ENCODE assay signal across 8 cellular contexts in genomic region chr9:98807070-98807810, GRCh38. TPM values are rescaled to one million over a fixed set of nuclear protein-coding genes. Genes with fewer than 3 reads are reported as not detected.
DNase-seq lines count a peak whose midpoint lies in the region; ATAC-seq and TF ChIP-seq lines count a peak whose summit lies in the region.

TSS of gene GALNT12 (plus strand) at chr9:98807670. CDS start at chr9:98807699, 29 bp downstream.

- peak within 1 kb of the TSS; percentile 68 for H3K4me3 Mint-ChIP-seq in chondrocyte (ENCODE audit: unreplicated experiment)

- H3K27ac ChIP-seq in HUES64 (ENCODE audit: low read depth, low read length) (no peak within 1 kb of the TSS), WERI-Rb-1 (no peak within 1 kb of the TSS; the same call in 1 of the 2 replicates), lower lobe of right lung (peak within 1 kb of the TSS; percentile 62)

- H3K4me1 ChIP-seq in HUES64 (ENCODE audit: insufficient read depth, low read length) (peaks cover 29% of the 10 kb centered on the region), lower lobe of right lung (peaks cover 20% of the 10 kb centered on the region)

- TF ChIP-seq CTCF in WERI-Rb-1 (IDR thresholded peaks at IDR 0.05; ENCODE audit: low read depth, low read length) (peak; percentile 27; the same call in 1 of the 2 replicates), chondrocyte (IDR thresholded peaks at IDR 0.05) (no peak), lower lobe of right lung (IDR thresholded peaks at IDR 0.05) (no peak)

- peak; percentile 56 to 69 for ATAC-seq in lower lobe of right lung
- no peak for ATAC-seq in GM21447 (IDR thresholded peaks at IDR 0.05; ENCODE audit: unreplicated experiment)
- no peak for ATAC-seq in HG03025 (IDR thresholded peaks at IDR 0.05; ENCODE audit: low FRiP score, unreplicated experiment)

- peak within 1 kb of the TSS; percentile 72 for H3K4me3 ChIP-seq in HUES64 (ENCODE audit: low read length)
- H3K4me3 ChIP-seq in WERI-Rb-1 (ENCODE audit: low read depth, low read length) = peak within 1 kb of the TSS; percentile 79
- H3K4me3 ChIP-seq in lower lobe of right lung = peak within 1 kb of the TSS; percentile 63

- H3K27me3 ChIP-seq in HUES64 (ENCODE audit: insufficient read depth, low read length) (peaks cover 24% of the 10 kb centered on the region), WERI-Rb-1 (ENCODE audit: insufficient read depth, low read depth, severe bottlenecking) (no peaks in the 10 kb centered on the region), lower lobe of right lung (ENCODE audit: low read depth) (peaks cover 12% of the 10 kb centered on the region)

- peaks cover 46% of the 10 kb centered on the region for H3K27me3 Mint-ChIP-seq in chondrocyte (ENCODE audit: low read depth)

- no peak within 1 kb of the TSS for H3K27ac Mint-ChIP-seq in chondrocyte (ENCODE audit: unreplicated experiment)

- peak; percentile 71 for DNase-seq in WERI-Rb-1
- DNase-seq in chondrocyte (ENCODE audit: low spot score) = no peak
- DNase-seq in lower lobe of right lung = no peak
- DNase-seq in stimulated activated CD8-positive, alpha-beta memory T cell treated with anti-CD3 and anti-CD28 coated beads, Interleukin-15, amount 100 ng/mL, for 24 hours (ENCODE audit: low read depth) = peak; percentile 35

- H3K4me1 Mint-ChIP-seq in chondrocyte (ENCODE audit: low read depth) = peaks cover 11% of the 10 kb centered on the region

- peak within 1 kb of the TSS; percentile 57 for H3K9ac ChIP-seq in HUES64 (ENCODE audit: low read depth, low read length)

- peak; percentile 57 for TF ChIP-seq POLR2A in GM15510 (IDR thresholded peaks at IDR 0.05; ENCODE audit: borderline replicate concordance, extremely low read depth, insufficient read length)

- intact Hi-C loops in lower lobe of right lung (cut with DNase I) = no loop called here

- H3K36me3 ChIP-seq in HUES64 (ENCODE audit: insufficient read depth, low read length) = no peaks in the 10 kb centered on the region
- H3K36me3 ChIP-seq in WERI-Rb-1 = no peaks in the 10 kb centered on the region; the same call in 1 of the 2 replicates
- H3K36me3 ChIP-seq in lower lobe of right lung = no peaks in the 10 kb centered on the region

- no peaks in the 10 kb centered on the region for H3K36me3 Mint-ChIP-seq in chondrocyte (ENCODE audit: low read depth)

- 10% methylated on average over 50 of the region's 50 CpGs for WGBS in HUES64

- no peaks in the 10 kb centered on the region for H3K9me3 Mint-ChIP-seq in chondrocyte (ENCODE audit: low read depth)

- H3K9me3 ChIP-seq in HUES64 (ENCODE audit: insufficient read depth, low read depth, low read length) (no peaks in the 10 kb centered on the region), WERI-Rb-1 (ENCODE audit: severe bottlenecking) (no peaks in the 10 kb centered on the region), lower lobe of right lung (no peaks in the 10 kb centered on the region)

RNA-seq across cellular contexts. Expression of gene GALNT12, which starts in this region (rescaled TPM):
- polyA plus RNA-seq in HUES64 (2013, experiment 1 of 2) = 12.4 TPM
- polyA plus RNA-seq in HUES64 (2013, experiment 2 of 2) = 15.5 TPM
- total RNA-seq in chondrocyte (0.34 to 0.55 TPM in 2 of 3 replicates, not detected in the other), lower lobe of right lung (23.2 TPM)

Comparison
In these comparisons a context has a peak if more than half of its experiments do, and no peak if none do; other contexts are left out.
1. RNA of gene GALNT12 (total RNA-seq): 23.2 TPM in lower lobe of right lung (single experiment); 0.34 to 0.55 TPM in chondrocyte; every median in the first group is over 10 times any median in the second.
2. DNase-seq: peak in WERI-Rb-1 (single experiment) and stimulated activated CD8-positive, alpha-beta memory T cell treated with anti-CD3 and anti-CD28 coated beads, Interleukin-15, amount 100 ng/mL, for 24 hours (single experiment); none in chondrocyte (single experiment) and lower lobe of right lung (single experiment).
3. ATAC-seq: peak in lower lobe of right lung (2 of 2); none in GM21447 (single experiment) and HG03025 (single experiment).
4. Peak in every context shown above with its lines, with median percentiles within 50 percentile points of each other: H3K4me3 ChIP-seq.